In the genomic region with DNA sequence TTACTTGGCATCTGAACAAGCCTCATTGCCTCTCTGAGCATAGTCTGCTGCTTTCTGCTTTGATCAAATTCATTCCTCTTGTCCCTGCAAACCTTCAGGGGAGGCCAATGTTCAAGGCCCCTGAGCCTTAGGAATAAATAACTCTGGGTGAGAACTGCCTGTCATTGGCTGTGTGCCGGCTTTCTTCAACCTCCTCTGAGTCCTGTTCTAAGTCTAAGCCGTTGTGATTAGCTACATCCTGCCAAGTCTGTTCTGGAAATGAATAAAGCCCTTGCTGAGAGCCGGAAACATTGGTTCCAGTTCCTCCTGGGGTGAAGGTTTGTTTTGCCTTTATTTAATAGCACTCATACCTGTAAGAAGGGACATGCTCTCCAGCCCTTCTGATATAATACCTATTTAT, we compare ENCODE assay signal across 8 cellular contexts. TPM values are rescaled to one million over a fixed set of nuclear protein-coding genes. Genes with fewer than 3 reads are reported as not detected.
DNase-seq lines count a peak whose midpoint lies in the region; ATAC-seq and TF ChIP-seq lines count a peak whose summit lies in the region.

No MANE protein-coding gene starts in this region.

- peak overlapping the region; percentile 89 for H3K27ac Mint-ChIP-seq in activated T-cell treated with anti-CD3 and anti-CD28 coated beads, Interleukin-2, amount 50 U/mL, for 24 hours
- peak overlapping the region; percentile 60 for H3K27ac Mint-ChIP-seq in chondrocyte (ENCODE audit: unreplicated experiment)
- no peak overlapping the region for H3K27ac Mint-ChIP-seq in Caco-2 (ENCODE audit: unreplicated experiment)

- H3K4me1 ChIP-seq in mesodermal cell (ENCODE audit: control insufficient read depth, insufficient read depth, low read length, poor library complexity, severe bottlenecking) = peaks cover 13% of the 10 kb centered on the region
- H3K4me1 ChIP-seq in Caco-2 = peaks cover 7% of the 10 kb centered on the region; the same call in 1 of the 2 replicates
- peaks cover 12% of the 10 kb centered on the region for H3K4me1 ChIP-seq in SJCRH30

- no peaks in the 10 kb centered on the region for H3K27me3 Mint-ChIP-seq in activated T-cell treated with anti-CD3 and anti-CD28 coated beads, Interleukin-2, amount 50 U/mL, for 24 hours
- no peaks in the 10 kb centered on the region for H3K27me3 Mint-ChIP-seq in chondrocyte (ENCODE audit: low read depth)
- H3K27me3 Mint-ChIP-seq in Caco-2 (ENCODE audit: insufficient read depth, unreplicated experiment) = no peaks in the 10 kb centered on the region

- no peaks in the 10 kb centered on the region for H3K9me3 Mint-ChIP-seq in activated T-cell treated with anti-CD3 and anti-CD28 coated beads, Interleukin-2, amount 50 U/mL, for 24 hours
- no peaks in the 10 kb centered on the region for H3K9me3 Mint-ChIP-seq in chondrocyte (ENCODE audit: low read depth)
- no peaks in the 10 kb centered on the region for H3K9me3 Mint-ChIP-seq in Caco-2 (ENCODE audit: unreplicated experiment)

- 82 to 90% methylated on average over 2 to 3 of the region's 3 CpGs for WGBS in mesodermal cell (ENCODE audit: insufficient coverage in 2 of 2), 2 experiments

- intact Hi-C loops in Caco-2 (cut with micrococcal nuclease; ENCODE audit: unreplicated experiment) = no loop called here

- H3K27ac ChIP-seq in mesodermal cell (ENCODE audit: low read depth, low read length, severe bottlenecking) (peak overlapping the region; percentile 16), SJCRH30 (no peak overlapping the region)

- peak; percentile 38 for ATAC-seq in HG03520 (IDR thresholded peaks at IDR 0.05; ENCODE audit: unreplicated experiment)

- H3K4me3 ChIP-seq in mesodermal cell (ENCODE audit: extremely low read depth, insufficient read depth, low read length, poor library complexity, severe bottlenecking) (no peak overlapping the region), Caco-2 (ENCODE audit: low read depth, low read length) (no peak overlapping the region), SJCRH30 (no peak overlapping the region)

- H3K4me3 Mint-ChIP-seq in activated T-cell treated with anti-CD3 and anti-CD28 coated beads, Interleukin-2, amount 50 U/mL, for 24 hours = peak overlapping the region; percentile 49
- H3K4me3 Mint-ChIP-seq in chondrocyte (ENCODE audit: unreplicated experiment) (no peak overlapping the region), Caco-2 (ENCODE audit: unreplicated experiment) (no peak overlapping the region)

- CTCF ChIA-PET in Caco-2 (lab: Charles Lee) = no interaction called here

- DNase-seq in activated T-cell treated with anti-CD3 and anti-CD28 coated beads, Interleukin-2, amount 50 U/mL, for 24 hours = no peak
- no peak for DNase-seq in activated T-cell treated with anti-CD3 and anti-CD28 coated beads for 4 hours
- DNase-seq in chondrocyte (ENCODE audit: low spot score) = no peak
- no peak for DNase-seq in NK-92 (lab: John Stamatoyannopoulos, UW; ENCODE audit: unreplicated experiment)
- no peak for DNase-seq in Caco-2
- DNase-seq in SJCRH30 = no peak

- BruUV-seq in Caco-2 (replicated peaks; lab: Mats Ljungman, UMichigan) = no TSS peak

- H3K27me3 ChIP-seq in Caco-2 (replicated peaks; ENCODE audit: control insufficient read depth, insufficient read depth, low read length) = no peaks in the 10 kb centered on the region
- H3K27me3 ChIP-seq in SJCRH30 = no peaks in the 10 kb centered on the region

- H3K36me3 ChIP-seq in mesodermal cell (ENCODE audit: control insufficient read depth, insufficient read depth, low read length) (peaks cover 35% of the 10 kb centered on the region), Caco-2 (ENCODE audit: control insufficient read depth, insufficient read depth, low read length) (no peaks in the 10 kb centered on the region), SJCRH30 (peaks cover 8% of the 10 kb centered on the region)

- H3K9me3 ChIP-seq in mesodermal cell (ENCODE audit: control insufficient read depth, low read length) (no peaks in the 10 kb centered on the region), Caco-2 (no peaks in the 10 kb centered on the region), SJCRH30 (replicated peaks) (no peaks in the 10 kb centered on the region)

- H3K4me1 Mint-ChIP-seq in activated T-cell treated with anti-CD3 and anti-CD28 coated beads, Interleukin-2, amount 50 U/mL, for 24 hours (ENCODE audit: low read depth) = peaks cover 96% of the 10 kb centered on the region
- H3K4me1 Mint-ChIP-seq in chondrocyte (ENCODE audit: low read depth) (peaks cover 60% of the 10 kb centered on the region), Caco-2 (ENCODE audit: low read depth, unreplicated experiment) (peaks cover 24% of the 10 kb centered on the region)

- no peak for TF ChIP-seq CTCF in chondrocyte (IDR thresholded peaks at IDR 0.05)
- TF ChIP-seq CTCF in Caco-2 (IDR thresholded peaks at IDR 0.05; ENCODE audit: insufficient read depth in 1 of 2, low read depth in 1 of 2, low read length in 1 of 2, severe bottlenecking in 1 of 2, unreplicated experiment in 1 of 2) = no peak

- peaks cover 77% of the 10 kb centered on the region for H3K36me3 Mint-ChIP-seq in activated T-cell treated with anti-CD3 and anti-CD28 coated beads, Interleukin-2, amount 50 U/mL, for 24 hours (ENCODE audit: low read depth)
- H3K36me3 Mint-ChIP-seq in chondrocyte (ENCODE audit: low read depth) (no peaks in the 10 kb centered on the region), Caco-2 (ENCODE audit: insufficient read depth, unreplicated experiment) (peaks cover 32% of the 10 kb centered on the region)

- POLR2A ChIA-PET in Caco-2 (lab: Charles Lee) = no interaction called here

RNA-seq across cellular contexts. Expression of a gene that starts 13.8 kb away (rescaled TPM):
- total RNA-seq in chondrocyte = 53.6 to 56.3 TPM (median 54.0 TPM) in 3 replicates
- polyA plus RNA-seq in mesodermal cell (2013, experiment 1 of 2) = 60.2 TPM
- polyA plus RNA-seq in mesodermal cell (2013, experiment 2 of 2) = 50.2 TPM
- 69.0 and 75.4 TPM in 2 replicates for total RNA-seq in Caco-2 (2022)
- total RNA-seq in SJCRH30 (2014; rRNA removed; shearing (Covaris generic)) = 67.6 and 71.2 TPM in 2 replicates

RNA-seq across cellular contexts. Expression of a gene that starts 53.8 kb away (rescaled TPM):
- total RNA-seq in chondrocyte (24.9 to 28.1 TPM (median 26.7 TPM) in 3 replicates), Caco-2 (2022) (28.7 and 31.2 TPM in 2 replicates)
- 20.5 TPM for polyA plus RNA-seq in mesodermal cell (2013, experiment 1 of 2)
- 20.0 TPM for polyA plus RNA-seq in mesodermal cell (2013, experiment 2 of 2)
- 18.4 and 20.4 TPM in 2 replicates for total RNA-seq in SJCRH30 (2014; rRNA removed; shearing (Covaris generic))
